ENCODE assay signal across 16 cellular contexts in the genomic region with DNA sequence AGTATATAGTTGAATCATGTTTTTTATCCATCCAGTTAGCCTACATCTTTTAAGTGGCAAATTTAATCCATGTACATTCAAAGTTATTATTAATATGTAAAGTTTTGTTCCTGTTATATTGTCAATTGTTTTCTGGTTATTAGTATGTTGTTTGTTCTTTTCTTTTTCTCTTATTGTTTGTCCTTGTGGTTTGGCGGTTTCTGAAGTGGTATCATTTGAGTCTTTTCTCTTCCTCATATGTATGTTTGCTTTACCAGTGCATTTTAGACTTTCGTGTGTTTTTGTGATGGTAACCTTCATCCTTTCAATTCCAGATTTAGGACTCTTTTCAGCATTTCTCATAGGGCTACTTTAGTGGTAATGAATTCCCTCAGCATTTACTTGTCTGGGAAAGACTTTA.
DNase-seq lines count a peak whose midpoint lies in the region; ATAC-seq, FAIRE-seq and TF ChIP-seq lines count a peak whose summit lies in the region.
"Had no signal": no experiment of that assay in that cellular context is flagged by ENCODE, and none has a peak within 500 bp of the region (broad histone marks: within the 10 kb centered on the region; RNA-seq: fewer than 3 reads in every experiment).

No MANE protein-coding gene starts in this region.

- no peak overlapping the region for H3K4me3 ChIP-seq in GM12864 (ENCODE audit: low read depth, low read length)
- no peak overlapping the region for H3K4me3 ChIP-seq in GM12878
- H3K4me3 ChIP-seq: BLaER1, GM23338 had no signal

- SMC1A ChIA-PET in GM12878 (lab: Charles Lee; ENCODE audit: uncharacterized antibody, unreplicated experiment) = no interaction called here

- intact Hi-C loops in GM12878 (cut with micrococcal nuclease; ENCODE audit: unreplicated experiment) = no loop called here

- no peak overlapping the region for H3K4me2 ChIP-seq in GM12878 (ENCODE audit: control insufficient read depth, insufficient read depth)
- H3K4me2 ChIP-seq: BLaER1, GM23338 had no signal

- in situ Hi-C loops in GM12878 (cut with MboI) = no loop called here

- no peak overlapping the region for H2AFZ ChIP-seq in GM12878 (ENCODE audit: control insufficient read depth, low read depth, low read length)
- H2AFZ ChIP-seq: GM23338 had no signal

- H3K27ac ChIP-seq in GM12878 (ENCODE audit: control insufficient read depth, insufficient read depth) = no peak overlapping the region
- H3K27ac ChIP-seq: 22Rv1, BLaER1, HL-60 had no signal

- H3K36me3 ChIP-seq in GM12878 (ENCODE audit: control insufficient read depth in 2 of 2, insufficient read depth in 2 of 2, low read length in 1 of 2) = no peaks in the 10 kb centered on the region
- H3K36me3 ChIP-seq: BLaER1 had no signal

- peak in 1 of 2 experiments; percentile 23; a peak in 1 of 4 replicates for TF ChIP-seq EP300 in GM12878 (IDR thresholded peaks at IDR 0.05; ENCODE audit: borderline replicate concordance in 1 of 2, control insufficient read depth in 1 of 2, low read depth in 2 of 2, low read length in 2 of 2)

- no peaks in the 10 kb centered on the region for H4K20me1 ChIP-seq in GM12878 (ENCODE audit: control insufficient read depth, insufficient read depth)
- H4K20me1 ChIP-seq: BLaER1 had no signal

- H3K79me2 ChIP-seq in GM12878 (ENCODE audit: control insufficient read depth, insufficient read depth, low read length) = no peaks in the 10 kb centered on the region

- 19% methylated on average over 2 of the region's 2 CpGs for WGBS in GM12878 (ENCODE audit: insufficient coverage, insufficient replicate concordance, low lambda C conversion rate, missing lambda C conversion rate)

- no peak for FAIRE-seq in GM12878 (lab: Jason Lieb, UNC)

- CTCF ChIA-PET in GM12878 (lab: Yijun Ruan, JAX) = no interaction called here

- no peak for TF ChIP-seq CTCF in GM12864 (IDR thresholded peaks at IDR 0.05; ENCODE audit: low read depth, low read length, missing control alignments)
- TF ChIP-seq CTCF in GM12878 (IDR thresholded peaks at IDR 0.05 in 2 of 3, conservative IDR thresholded peaks at IDR 0.05 in 1 of 3; ENCODE audit: control insufficient read depth in 2 of 3, extremely low read depth in 1 of 3, insufficient read depth in 1 of 3, low read depth in 3 of 3, low read length in 3 of 3) = no peak
- TF ChIP-seq CTCF in GM20000 (IDR thresholded peaks at IDR 0.05; ENCODE audit: extremely low read depth, missing control alignments) = no peak

- no peak for TF ChIP-seq POLR2A in GM12878 (IDR thresholded peaks at IDR 0.05; ENCODE audit: low read depth, low read length)

- H3K9me3 ChIP-seq in GM12878 (replicated peaks; ENCODE audit: control insufficient read depth, insufficient read depth, low read length) = no peaks in the 10 kb centered on the region; the same call in 2 of the 3 replicates
- H3K9me3 ChIP-seq: BLaER1 had no signal

- H3K9ac ChIP-seq in GM12878 (ENCODE audit: control insufficient read depth, insufficient read depth, low read length) = no peak overlapping the region
- H3K9ac ChIP-seq: BLaER1 had no signal

- POLR2A ChIA-PET in GM12878 (lab: Charles Lee) = no interaction called here

- no TSS peak for BruUV-seq in GM12878 (replicated peaks; lab: Mats Ljungman, UMichigan)

- no peaks in the 10 kb centered on the region for H3K4me1 ChIP-seq in GM12878 (ENCODE audit: control insufficient read depth, insufficient read depth, low read length)

- TF ChIP-seq RAD21 in GM12878 (IDR thresholded peaks at IDR 0.05; ENCODE audit: insufficient read depth, low read depth, low read length) = no peak

- RAD21 ChIA-PET in GM12878 (lab: Charles Lee; ENCODE audit: unreplicated experiment) = no interaction called here

- DNase-seq in GM12864 (ENCODE audit: low read depth) = peak; percentile 8
- peak; percentile 13 for DNase-seq in GM12878 (ENCODE audit: low read depth, low spot score)
- DNase-seq in EL = no peak
- DNase-seq in GM20000 (ENCODE audit: low spot score) = no peak
- DNase-seq in SHP77 treated with DMSO at 0.1 percent for 48 hours (lab: John Stamatoyannopoulos, UW) = no peak
- DNase-seq: AML-193, DMS53, H7, IMR-90, KG1 had no signal

- H3K27me3 ChIP-seq in GM12878 (replicated peaks in 1 of 2; ENCODE audit: control insufficient read depth in 2 of 2, insufficient read depth in 2 of 2, low read length in 1 of 2) = no peaks in the 10 kb centered on the region
- H3K27me3 ChIP-seq: BLaER1 had no signal

- ATAC-seq in GM18868 (IDR thresholded peaks at IDR 0.05; ENCODE audit: unreplicated experiment) (peak; percentile 70), HG02885 (IDR thresholded peaks at IDR 0.05; ENCODE audit: poor library complexity, unreplicated experiment) (peak; percentile 64), GM12878 (peak; percentile 43)
- ATAC-seq: GM23338 had no signal

TF ChIP-seq in GM12878, 131 proteins besides CTCF, POLR2A, EP300 and RAD21:
- TF ChIP-seq, protein P1, sequence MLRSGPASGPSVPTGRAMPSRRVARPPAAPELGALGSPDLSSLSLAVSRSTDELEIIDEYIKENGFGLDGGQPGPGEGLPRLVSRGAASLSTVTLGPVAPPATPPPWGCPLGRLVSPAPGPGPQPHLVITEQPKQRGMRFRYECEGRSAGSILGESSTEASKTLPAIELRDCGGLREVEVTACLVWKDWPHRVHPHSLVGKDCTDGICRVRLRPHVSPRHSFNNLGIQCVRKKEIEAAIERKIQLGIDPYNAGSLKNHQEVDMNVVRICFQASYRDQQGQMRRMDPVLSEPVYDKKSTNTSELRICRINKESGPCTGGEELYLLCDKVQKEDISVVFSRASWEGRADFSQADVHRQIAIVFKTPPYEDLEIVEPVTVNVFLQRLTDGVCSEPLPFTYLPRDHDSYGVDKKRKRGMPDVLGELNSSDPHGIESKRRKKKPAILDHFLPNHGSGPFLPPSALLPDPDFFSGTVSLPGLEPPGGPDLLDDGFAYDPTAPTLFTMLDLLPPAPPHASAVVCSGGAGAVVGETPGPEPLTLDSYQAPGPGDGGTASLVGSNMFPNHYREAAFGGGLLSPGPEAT (IDR thresholded peaks at IDR 0.05; ENCODE audit: low read depth) = 0 out of 2 replicates have a peak, but pooled peaks have one; percentile 21
- TF ChIP-seq, protein P2, sequence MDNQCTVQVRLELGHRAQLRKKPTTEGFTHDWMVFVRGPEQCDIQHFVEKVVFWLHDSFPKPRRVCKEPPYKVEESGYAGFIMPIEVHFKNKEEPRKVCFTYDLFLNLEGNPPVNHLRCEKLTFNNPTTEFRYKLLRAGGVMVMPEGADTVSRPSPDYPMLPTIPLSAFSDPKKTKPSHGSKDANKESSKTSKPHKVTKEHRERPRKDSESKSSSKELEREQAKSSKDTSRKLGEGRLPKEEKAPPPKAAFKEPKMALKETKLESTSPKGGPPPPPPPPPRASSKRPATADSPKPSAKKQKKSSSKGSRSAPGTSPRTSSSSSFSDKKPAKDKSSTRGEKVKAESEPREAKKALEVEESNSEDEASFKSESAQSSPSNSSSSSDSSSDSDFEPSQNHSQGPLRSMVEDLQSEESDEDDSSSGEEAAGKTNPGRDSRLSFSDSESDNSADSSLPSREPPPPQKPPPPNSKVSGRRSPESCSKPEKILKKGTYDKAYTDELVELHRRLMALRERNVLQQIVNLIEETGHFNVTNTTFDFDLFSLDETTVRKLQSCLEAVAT (IDR thresholded peaks at IDR 0.05) = peak; percentile 80
- TF ChIP-seq FOS (IDR thresholded peaks at IDR 0.05; ENCODE audit: borderline replicate concordance, extremely low read depth, insufficient read length) (no peak), IKZF2 (IDR thresholded peaks at IDR 0.05) (peak; percentile 22 to 58; a peak in 2 of 4 replicates), SPI1 (IDR thresholded peaks at IDR 0.05; ENCODE audit: borderline replicate concordance, insufficient read depth, low read depth, low read length) (peak; percentile 28; the same call in 1 of the 2 replicates), MTA2 (IDR thresholded peaks at IDR 0.05; ENCODE audit: low read depth) (peak; percentile 38; the same call in 1 of the 2 replicates), RUNX3 (IDR thresholded peaks at IDR 0.05; ENCODE audit: low read length) (peak; percentile 69), PAX5 (IDR thresholded peaks at IDR 0.05; ENCODE audit: borderline replicate concordance, low read depth, low read length) (no peak), ZBED1 (IDR thresholded peaks at IDR 0.05; ENCODE audit: borderline replicate concordance) (no peak)

Comparison
In these comparisons a context has a peak if more than half of its experiments do, and no peak if none do; other contexts are left out.
1. DNase-seq: peak in GM12864 (single experiment) and GM12878 (single experiment); none in EL (single experiment), GM20000 (single experiment) and SHP77 treated with DMSO at 0.1 percent for 48 hours (single experiment).
2. Peak in every context shown above with its lines, with median percentiles within 50 percentile points of each other: ATAC-seq.